ENCODE assay signal across 17 cellular contexts in the genomic region with DNA sequence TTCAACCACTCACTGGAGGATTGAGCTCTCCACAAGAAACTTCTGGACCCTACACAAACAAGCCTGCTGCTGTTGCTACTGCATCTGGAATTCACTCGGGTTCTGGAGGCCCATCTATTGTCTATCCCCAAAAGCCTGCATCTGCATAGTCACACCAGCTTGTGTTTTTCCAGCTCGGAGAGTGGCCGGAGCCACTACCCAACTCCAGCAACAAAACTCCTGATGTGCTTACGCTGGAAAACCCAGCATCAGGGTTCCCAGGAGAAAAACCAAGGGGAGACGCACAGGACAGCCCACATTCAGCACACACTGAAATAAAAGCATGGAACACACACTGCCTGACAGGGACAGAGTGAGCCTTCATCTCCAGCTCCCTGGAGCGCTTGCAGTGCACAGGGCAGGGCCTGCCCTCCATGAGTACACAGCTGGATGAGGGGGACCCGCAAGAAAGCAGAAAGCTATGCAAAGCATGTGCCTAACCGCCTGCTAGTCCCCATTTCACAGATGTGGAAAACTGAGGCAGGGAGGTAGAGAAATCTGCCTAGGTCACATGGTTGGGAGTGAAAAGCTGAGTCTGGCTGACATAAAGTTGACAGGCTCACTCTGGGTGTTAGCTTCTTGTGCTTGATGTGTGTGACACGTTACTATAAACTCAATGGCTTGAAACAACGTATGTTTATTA.
DNase-seq lines count a peak whose midpoint lies in the region; ATAC-seq and TF ChIP-seq lines count a peak whose summit lies in the region.
"Had no signal": no experiment of that assay in that cellular context is flagged by ENCODE, and none has a peak within 500 bp of the region (broad histone marks: within the 10 kb centered on the region; RNA-seq: fewer than 3 reads in every experiment).

No MANE protein-coding gene starts in this region.

- 91 to 94% methylated on average over 10 of the region's 10 CpGs for WGBS in heart right ventricle, 2 donors
- 78 to 92% methylated on average over 5 to 6 of the region's 10 CpGs for WGBS in esophagus squamous epithelium, 2 donors

- H3K27ac ChIP-seq in heart right ventricle (peak overlapping the region in 1 of 10 donors; percentile 2), esophagus squamous epithelium (peak overlapping the region in 3 of 4 donors; percentile 38 to 55 (median 43))
- H3K27ac ChIP-seq: C4-2B, GM23248 had no signal

- no peak for TF ChIP-seq POLR2A in esophagus squamous epithelium (IDR thresholded peaks at IDR 0.05)

- H3K27me3 Mint-ChIP-seq in type B pancreatic cell, result no peaks in the 10 kb centered on the region

- H3K36me3 ChIP-seq in heart right ventricle (no peaks in the 10 kb centered on the region), esophagus squamous epithelium (peaks cover 0 to 6% (median 0%) of the 10 kb centered on the region in 3 donors)
- H3K36me3 ChIP-seq: Peyer's patch had no signal

- H3K9me3 ChIP-seq in heart right ventricle (no peaks in the 10 kb centered on the region), esophagus squamous epithelium (no peaks in the 10 kb centered on the region)
- H3K9me3 ChIP-seq: Peyer's patch had no signal

- H3K9me3 Mint-ChIP-seq in type B pancreatic cell, result no peaks in the 10 kb centered on the region

- H3K27me3 ChIP-seq in heart right ventricle (no peaks in the 10 kb centered on the region), esophagus squamous epithelium (no peaks in the 10 kb centered on the region)
- H3K27me3 ChIP-seq: Peyer's patch had no signal

- H3K4me3 ChIP-seq in heart right ventricle, result no peak overlapping the region
- no peak overlapping the region for H3K4me3 ChIP-seq in esophagus squamous epithelium
- H3K4me3 ChIP-seq: GM23248, Peyer's patch had no signal

- H3K4me3 Mint-ChIP-seq in type B pancreatic cell, result no peak overlapping the region

- peaks cover 48% of the 10 kb centered on the region for H3K4me1 Mint-ChIP-seq in type B pancreatic cell (ENCODE audit: unreplicated experiment)

- intact Hi-C loops in cardiac septum (cut with DNase I), result no loop called here
- intact Hi-C loops in heart right ventricle (cut with DNase I), result no loop called here
- intact Hi-C loops in esophagus squamous epithelium (cut with DNase I), result no loop called here

- H3K4me1 ChIP-seq in heart right ventricle (peaks cover 5 to 62% (median 37%) of the 10 kb centered on the region in 9 donors), esophagus squamous epithelium (peaks cover 0 to 69% (median 24%) of the 10 kb centered on the region in 3 donors)

- H3K27ac Mint-ChIP-seq in type B pancreatic cell, result peak overlapping the region; percentile 11

- DNase-seq in cardiac septum (ENCODE audit: low spot score) (peak; percentile 53), heart right ventricle (no peak), esophagus squamous epithelium (lab: John Stamatoyannopoulos, UW) (no peak), pons (ENCODE audit: low spot score) (peak; percentile 60), type B pancreatic cell (ENCODE audit: extremely low spot score, unreplicated experiment) (no peak), NCI-H2029 treated with DMSO at 0.1 percent for 48 hours (lab: John Stamatoyannopoulos, UW) (no peak), 8988T (no peak)
- DNase-seq: DMS79 treated with DMSO at 0.1 percent for 48 hours, GDM1, GM23248, NCI-H1105 treated with DMSO at 0.1 percent for 48 hours, NCI-H187 treated with DMSO at 0.1 percent for 48 hours, NCI-H510A, Peyer's patch, SIG-M5 had no signal

- ATAC-seq in heart right ventricle (no peak), HG02588 (IDR thresholded peaks at IDR 0.05; ENCODE audit: unreplicated experiment) (no peak)

- H3K36me3 Mint-ChIP-seq in type B pancreatic cell, result no peaks in the 10 kb centered on the region

- no peak for TF ChIP-seq CTCF in heart right ventricle (IDR thresholded peaks at IDR 0.05)
- no peak for TF ChIP-seq CTCF in esophagus squamous epithelium (IDR thresholded peaks at IDR 0.05)
- TF ChIP-seq CTCF in type B pancreatic cell (conservative IDR thresholded peaks at IDR 0.05), result no peak

Comparison
In these comparisons a context has a peak if more than half of its experiments do, and no peak if none do; other contexts are left out.
1. DNase-seq: peak in cardiac septum (single experiment) and pons (single experiment); none in heart right ventricle (0 of 2), esophagus squamous epithelium (single experiment), type B pancreatic cell (single experiment), NCI-H2029 treated with DMSO at 0.1 percent for 48 hours (single experiment) and 8988T (single experiment).